16 cellular contexts compared by ENCODE assay signal in the genomic region with DNA sequence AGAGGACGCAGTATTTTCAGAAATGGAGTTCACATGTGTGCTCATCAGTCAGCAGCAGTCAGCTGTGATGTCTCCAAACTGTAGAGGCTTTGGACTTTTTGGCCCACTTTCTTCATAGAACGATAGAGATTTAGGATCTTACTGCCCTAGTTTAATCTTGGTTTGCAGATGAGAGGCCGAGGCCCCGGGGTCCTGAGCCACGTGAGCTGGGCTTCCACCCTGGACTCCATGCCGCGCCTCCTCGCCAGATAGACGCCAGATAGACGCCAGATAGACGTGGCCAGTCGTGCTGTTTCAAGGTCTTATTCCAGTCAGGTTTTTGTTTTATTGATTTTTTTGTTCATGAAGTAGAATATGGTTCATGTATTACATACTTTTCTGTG.
"Had no signal": no experiment of that assay in that cellular context is flagged by ENCODE, and none has a peak within 500 bp of the region (broad histone marks: within the 10 kb centered on the region; RNA-seq: fewer than 3 reads in every experiment).

No MANE protein-coding gene starts in this region.

- H3K27ac Mint-ChIP-seq: activated CD4-positive, alpha-beta memory T cell treated with anti-CD3 and anti-CD28 coated beads for 36 hours; activated CD8-positive, alpha-beta memory T cell treated with anti-CD3 and anti-CD28 coated beads, Interleukin-2, amount 10 ng/mL, durations not matched to agents 7 days and 5 days; activated naive CD4-positive, alpha-beta T cell treated with anti-CD3 and anti-CD28 coated beads, Interleukin-2, amount 50 U/mL, for 24 hours; activated T-cell treated with anti-CD3 and anti-CD28 coated beads, Interleukin-2, amount 50 U/mL, for 24 hours; mesothelial cell of epicardium had no signal

- H3K27ac ChIP-seq: tibial nerve, vagina, WERI-Rb-1 had no signal

- H3K27me3 Mint-ChIP-seq: activated CD4-positive, alpha-beta memory T cell treated with anti-CD3 and anti-CD28 coated beads for 36 hours; activated naive CD4-positive, alpha-beta T cell treated with anti-CD3 and anti-CD28 coated beads, Interleukin-2, amount 50 U/mL, for 24 hours; activated T-cell treated with anti-CD3 and anti-CD28 coated beads, Interleukin-2, amount 50 U/mL, for 24 hours had no signal

- DNase-seq: activated CD4-positive, alpha-beta memory T cell treated with anti-CD3 and anti-CD28 coated beads for 36 hours; activated CD8-positive, alpha-beta memory T cell treated with anti-CD3 and anti-CD28 coated beads, Interleukin-2, amount 10 ng/mL, durations not matched to agents 7 days and 5 days; activated T-cell treated with anti-CD3 and anti-CD28 coated beads, Interleukin-2, amount 50 U/mL, for 24 hours; adrenal gland; caudate nucleus; kidney glomerular epithelial cell; lower lobe of right lung; stimulated activated CD4-positive, alpha-beta T cell treated with anti-CD3 and anti-CD28 coated beads, Interleukin-4, amount 100 ng/mL, for 4 hours; stimulated activated CD8-positive, alpha-beta memory T cell treated with anti-CD3 and anti-CD28 coated beads, Interleukin-4, amount 100 ng/mL, for 48 hours; stimulated activated naive CD4-positive, alpha-beta T cell treated with Interleukin-2 at 50 U/mL for 16 hours; substantia nigra; WERI-Rb-1 had no signal

- H3K9me3 ChIP-seq: adrenal gland, lower lobe of right lung, tibial nerve, vagina had no signal

- H3K9me3 Mint-ChIP-seq: activated CD4-positive, alpha-beta memory T cell treated with anti-CD3 and anti-CD28 coated beads for 36 hours; activated naive CD4-positive, alpha-beta T cell treated with anti-CD3 and anti-CD28 coated beads, Interleukin-2, amount 50 U/mL, for 24 hours; activated T-cell treated with anti-CD3 and anti-CD28 coated beads, Interleukin-2, amount 50 U/mL, for 24 hours; mesothelial cell of epicardium had no signal

- H3K4me1 Mint-ChIP-seq: activated CD8-positive, alpha-beta memory T cell treated with anti-CD3 and anti-CD28 coated beads, Interleukin-2, amount 10 ng/mL, durations not matched to agents 7 days and 5 days; activated naive CD4-positive, alpha-beta T cell treated with anti-CD3 and anti-CD28 coated beads, Interleukin-2, amount 50 U/mL, for 24 hours; mesothelial cell of epicardium had no signal

- H3K4me3 Mint-ChIP-seq: activated CD4-positive, alpha-beta memory T cell treated with anti-CD3 and anti-CD28 coated beads for 36 hours; activated CD8-positive, alpha-beta memory T cell treated with anti-CD3 and anti-CD28 coated beads, Interleukin-2, amount 10 ng/mL, durations not matched to agents 7 days and 5 days; activated naive CD4-positive, alpha-beta T cell treated with anti-CD3 and anti-CD28 coated beads, Interleukin-2, amount 50 U/mL, for 24 hours; activated T-cell treated with anti-CD3 and anti-CD28 coated beads, Interleukin-2, amount 50 U/mL, for 24 hours; mesothelial cell of epicardium had no signal

- H3K27me3 ChIP-seq: adrenal gland, vagina had no signal

- H3K4me3 ChIP-seq: adrenal gland, lower lobe of right lung, tibial nerve, vagina had no signal

- H3K36me3 Mint-ChIP-seq: activated CD4-positive, alpha-beta memory T cell treated with anti-CD3 and anti-CD28 coated beads for 36 hours; activated CD8-positive, alpha-beta memory T cell treated with anti-CD3 and anti-CD28 coated beads, Interleukin-2, amount 10 ng/mL, durations not matched to agents 7 days and 5 days; activated naive CD4-positive, alpha-beta T cell treated with anti-CD3 and anti-CD28 coated beads, Interleukin-2, amount 50 U/mL, for 24 hours; mesothelial cell of epicardium had no signal

- H3K4me1 ChIP-seq: adrenal gland, vagina had no signal

- H3K36me3 ChIP-seq: adrenal gland, lower lobe of right lung, tibial nerve, vagina, WERI-Rb-1 had no signal
